Comparison of ENCODE assay signal across 7 cellular contexts in the genomic region with DNA sequence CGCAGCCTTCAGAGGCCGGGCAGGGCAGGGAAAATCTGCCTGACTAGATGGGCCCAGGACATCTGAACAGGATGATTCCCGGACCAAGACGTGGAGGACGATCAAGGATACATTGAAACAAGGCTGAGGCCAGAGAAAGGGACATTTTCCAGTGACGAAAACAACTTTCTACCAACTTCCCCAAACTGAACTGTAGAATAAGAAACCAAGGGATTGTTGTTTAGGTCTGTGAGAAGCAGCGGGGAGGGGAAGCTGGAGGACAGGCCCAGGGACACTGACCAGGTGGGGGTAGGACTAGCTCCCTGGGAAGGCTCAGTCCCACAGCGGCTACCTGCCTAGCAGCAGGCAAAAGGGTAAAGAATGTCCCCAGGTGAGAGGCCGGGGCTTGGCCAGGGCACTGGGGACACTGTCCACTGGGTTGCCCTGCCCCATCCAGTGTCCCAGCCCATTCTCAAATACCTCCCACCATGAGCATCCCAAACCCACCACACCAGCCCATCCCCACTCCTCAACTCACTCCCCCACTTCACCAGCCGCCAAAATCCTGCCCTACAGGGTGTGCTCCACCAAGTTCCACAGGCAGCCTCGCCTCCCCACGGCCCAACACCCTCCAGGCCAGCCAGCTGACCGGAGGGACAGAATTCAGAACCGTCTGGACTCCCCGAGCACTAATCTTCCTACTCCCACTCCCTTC. TPM values are rescaled to one million over a fixed set of nuclear protein-coding genes. Genes with fewer than 3 reads are reported as not detected.
A peak's percentile ranks its signal among the peaks of the same experiment; 100 is the strongest.
DNase-seq lines count a peak whose midpoint lies in the region; ATAC-seq and TF ChIP-seq lines count a peak whose summit lies in the region.
"Had no signal": no experiment of that assay in that cellular context is flagged by ENCODE, and none has a peak within 500 bp of the region (broad histone marks: within the 10 kb centered on the region; RNA-seq: fewer than 3 reads in every experiment).

No MANE protein-coding gene starts in this region.

- no peak for ATAC-seq in psoas muscle

- intact Hi-C loops in psoas muscle (cut with DNase I) = loop anchor here in 1 of 2 donors (5.0 kb wide), 1 partner anchor 196 kb away; no protein-coding TSS in a partner anchor

- H3K27ac ChIP-seq in ectodermal cell (ENCODE audit: insufficient read depth, low read depth, low read length, poor library complexity, severe bottlenecking) = no peak overlapping the region
- H3K27ac ChIP-seq in psoas muscle = peak overlapping the region; percentile 88

- DNase-seq in HT-29 (ENCODE audit: low spot score) (peak; percentile 51), psoas muscle (peak in 1 of 2 donors; percentile 67), SHP77 (lab: John Stamatoyannopoulos, UW) (no peak), activated T-cell treated with anti-CD3 and anti-CD28 coated beads for 4 hours (no peak)
- DNase-seq in activated naive CD4-positive, alpha-beta T cell treated with anti-CD3 and anti-CD28 coated beads, Interleukin-2, amount 50 U/mL, for 16 hours = no peak

- peak overlapping the region; percentile 71 for H3K4me3 ChIP-seq in ectodermal cell (ENCODE audit: insufficient read depth, low read depth, low read length)
- H3K4me3 ChIP-seq in psoas muscle = peak overlapping the region; percentile 99

- no peaks in the 10 kb centered on the region for H3K9me3 ChIP-seq in ectodermal cell (ENCODE audit: control insufficient read depth, low read length)
- no peaks in the 10 kb centered on the region for H3K9me3 ChIP-seq in psoas muscle

- H3K27me3 ChIP-seq in ectodermal cell (ENCODE audit: control insufficient read depth, insufficient read depth, low read length, poor library complexity, severe bottlenecking) = no peaks in the 10 kb centered on the region
- no peaks in the 10 kb centered on the region for H3K27me3 ChIP-seq in psoas muscle (ENCODE audit: insufficient read depth in 3 of 3, low read length in 2 of 3)

- H3K36me3 ChIP-seq in ectodermal cell (ENCODE audit: control insufficient read depth, insufficient read depth, low read length) (no peaks in the 10 kb centered on the region), psoas muscle (ENCODE audit: insufficient read depth in 1 of 2, low read depth in 1 of 2) (peaks cover 2 to 7% of the 10 kb centered on the region in 2 donors)

- H3K4me1 ChIP-seq in ectodermal cell (ENCODE audit: control insufficient read depth, insufficient read depth, low read length) = peaks cover 56% of the 10 kb centered on the region
- peaks cover 47% of the 10 kb centered on the region for H3K4me1 ChIP-seq in psoas muscle

- WGBS in ectodermal cell, 2 experiments = 5 to 6% methylated on average over 14 to 15 of the region's 15 CpGs
- 1 to 5% (median 1%) methylated on average over 14 to 15 of the region's 15 CpGs for WGBS in psoas muscle, 3 donors

- TF ChIP-seq CTCF in psoas muscle (IDR thresholded peaks at IDR 0.05) = no peak

RNA-seq across cellular contexts. Expression of gene TNFRSF1A, which starts 1.0 kb away (rescaled TPM):
- 91.9 and 94.5 TPM in 2 replicates for total RNA-seq in HT-29 (2014; rRNA removed; shearing (Covaris generic))
- polyA plus RNA-seq in ectodermal cell (2013, experiment 1 of 4) = 30.7 TPM
- 29.3 TPM for polyA plus RNA-seq in ectodermal cell (2013, experiment 2 of 4)
- polyA plus RNA-seq in ectodermal cell (2013, experiment 3 of 4) = 24.1 TPM
- 31.3 TPM for polyA plus RNA-seq in ectodermal cell (2013, experiment 4 of 4)
- 100 to 1,000 TPM in 3 of 4 donors, 10 to 100 TPM in 1; 38.8 to 224 (median 127) TPM for total RNA-seq in psoas muscle
- polyA plus RNA-seq in psoas muscle = 100 to 1,000 TPM in 1 of 3 donors, 10 to 100 TPM in 2; 53.7 to 117 (median 65.4) TPM

RNA-seq across cellular contexts. Expression of gene PLEKHG6, which starts 30.4 kb away (rescaled TPM):
- 90.1 and 94.8 TPM in 2 replicates for total RNA-seq in HT-29 (2014; rRNA removed; shearing (Covaris generic))
- 3.3 TPM for polyA plus RNA-seq in ectodermal cell (2013, experiment 1 of 4)
- 3.1 TPM for polyA plus RNA-seq in ectodermal cell (2013, experiment 2 of 4)
- 2.1 TPM for polyA plus RNA-seq in ectodermal cell (2013, experiment 3 of 4)
- polyA plus RNA-seq in ectodermal cell (2013, experiment 4 of 4) = 2.6 TPM
- total RNA-seq in psoas muscle = not detected
- polyA plus RNA-seq in psoas muscle = under 1 TPM in 2 of 3 donors, not detected in 1; 0.20 to 0.39 TPM
- total RNA-seq: activated CD4-positive, alpha-beta T cell treated with anti-CD3 and anti-CD28 coated beads, Interleukin-2, amount 10 ng/mL, durations not matched to agents 24 days and 14 days had no signal

RNA-seq across cellular contexts. Expression of gene SCNN1A, which starts 34.5 kb away (rescaled TPM):
- 161 and 221 TPM in 2 replicates for total RNA-seq in HT-29 (2014; rRNA removed; shearing (Covaris generic))
- 0.94 TPM for polyA plus RNA-seq in ectodermal cell (2013, experiment 1 of 4)
- 0.53 TPM for polyA plus RNA-seq in ectodermal cell (2013, experiment 2 of 4)
- 1.7 TPM for polyA plus RNA-seq in ectodermal cell (2013, experiment 3 of 4)
- polyA plus RNA-seq in ectodermal cell (2013, experiment 4 of 4) = 0.89 TPM
- under 1 TPM; 0.30 to 0.57 (median 0.48) TPM for total RNA-seq in psoas muscle
- under 1 TPM; 0.03 to 0.39 (median 0.31) TPM for polyA plus RNA-seq in psoas muscle
- total RNA-seq: activated CD4-positive, alpha-beta T cell treated with anti-CD3 and anti-CD28 coated beads, Interleukin-2, amount 10 ng/mL, durations not matched to agents 24 days and 14 days had no signal

RNA-seq across cellular contexts. Expression of gene LTBR, which starts 43.1 kb away (rescaled TPM):
- total RNA-seq in HT-29 (2014; rRNA removed; shearing (Covaris generic)) = 176 and 234 TPM in 2 replicates
- 1.1 TPM for polyA plus RNA-seq in ectodermal cell (2013, experiment 1 of 4)
- polyA plus RNA-seq in ectodermal cell (2013, experiment 2 of 4) = 2.3 TPM
- polyA plus RNA-seq in ectodermal cell (2013, experiment 3 of 4) = 1.5 TPM
- polyA plus RNA-seq in ectodermal cell (2013, experiment 4 of 4) = 1.8 TPM
- 10 to 100 TPM; 23.7 to 38.6 (median 34.1) TPM for total RNA-seq in psoas muscle
- 10 to 100 TPM; 15.3 to 38.8 (median 34.5) TPM for polyA plus RNA-seq in psoas muscle

Comparison
In these comparisons a context has a peak if more than half of its experiments do, and no peak if none do; other contexts are left out.
1. RNA of gene PLEKHG6, which starts 30.4 kb away (total RNA-seq): 90.1 to 94.8 TPM in HT-29; not detected in psoas muscle; every median in the first group is over 10 times any median in the second.
2. RNA of gene SCNN1A, which starts 34.5 kb away (total RNA-seq): 161 to 221 TPM in HT-29; 0.30 to 0.57 TPM in psoas muscle; every median in the first group is over 100 times any median in the second.